9 cellular contexts compared by ENCODE assay signal in the genomic region with DNA sequence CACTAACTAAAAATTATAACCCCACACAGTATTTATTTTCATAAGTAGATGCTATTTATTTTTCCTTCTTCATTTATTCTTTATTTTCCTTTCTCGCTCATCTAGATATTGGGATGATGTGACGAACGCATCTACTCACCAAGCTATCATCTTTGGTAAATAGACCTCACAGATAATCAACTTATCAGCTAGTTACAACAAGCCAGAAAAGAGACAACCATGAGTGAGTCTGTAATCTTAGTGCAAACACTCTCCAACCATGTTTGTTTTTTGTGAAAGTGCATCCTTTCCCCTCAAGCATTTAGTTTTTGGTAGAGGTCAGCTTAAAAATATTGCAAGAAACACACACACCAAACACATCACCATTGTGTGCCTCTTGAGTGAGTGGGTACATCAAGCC.
"Had no signal": no experiment of that assay in that cellular context is flagged by ENCODE, and none has a peak within 500 bp of the region (broad histone marks: within the 10 kb centered on the region; RNA-seq: fewer than 3 reads in every experiment).

No MANE protein-coding gene starts in this region.

- H2AFZ ChIP-seq: GM23338 had no signal

- H3K9me3 Mint-ChIP-seq: GM23338, H9 had no signal

- H3K9ac ChIP-seq: KMS-11 had no signal

- DNase-seq: H9, HCEC 1CT, IMR-90, KBM-7 had no signal

- H3K4me3 ChIP-seq: GM23338 had no signal

- FAIRE-seq: H1, H54, HTR-8/SVneo had no signal

- H3K27ac Mint-ChIP-seq: GM23338, H9 had no signal

- H3K4me3 Mint-ChIP-seq: GM23338, H9 had no signal

- H3K27ac ChIP-seq: KMS-11 had no signal

- ATAC-seq: GM23338 had no signal

- H3K4me2 ChIP-seq: GM23338, KMS-11 had no signal
